Comparison of ENCODE assay signal across 8 cellular contexts in the genomic region with DNA sequence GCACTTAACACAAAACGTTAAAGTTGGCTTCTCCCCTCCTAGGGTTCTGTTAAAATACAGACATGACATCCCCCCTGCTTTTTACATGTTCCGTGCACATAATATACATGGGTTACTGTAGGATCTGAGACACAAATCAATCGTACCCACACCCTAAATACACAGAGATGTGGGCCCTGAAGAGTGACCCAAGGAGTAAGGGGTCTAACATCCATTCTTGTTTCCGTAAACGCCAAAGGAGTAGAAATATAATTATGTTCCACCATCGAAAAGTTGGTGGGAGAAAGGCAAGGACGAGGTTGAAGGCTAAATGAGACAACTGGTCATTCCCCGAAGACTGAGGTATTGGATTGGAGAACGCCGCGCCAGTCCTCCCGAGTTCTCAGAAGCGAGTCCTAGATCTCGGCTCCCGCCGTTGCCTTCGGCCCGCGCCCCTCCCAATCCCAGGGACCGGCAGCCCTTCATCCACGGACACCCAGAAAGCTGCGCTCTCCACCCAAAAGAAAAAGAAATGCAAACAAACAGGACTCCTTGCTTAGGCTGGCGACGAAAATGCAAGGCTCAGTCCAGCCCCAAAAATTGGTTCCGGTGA. TPM values are rescaled to one million over a fixed set of nuclear protein-coding genes. Genes with fewer than 3 reads are reported as not detected.
DNase-seq lines count a peak whose midpoint lies in the region; ATAC-seq and TF ChIP-seq lines count a peak whose summit lies in the region.

No MANE protein-coding gene starts in this region.

- POLR2A ChIA-PET in GM10248 (lab: Yijun Ruan, JAX) (no interaction called here), OCI-LY7 (lab: Charles Lee) (no interaction called here)

- no peaks in the 10 kb centered on the region for H3K9me3 ChIP-seq in heart right ventricle
- no peaks in the 10 kb centered on the region for H3K9me3 ChIP-seq in skeletal muscle satellite cell (replicated peaks; ENCODE audit: low read length)
- no peaks in the 10 kb centered on the region for H3K9me3 ChIP-seq in OCI-LY7 (ENCODE audit: low read length)

- H3K9ac ChIP-seq in skeletal muscle satellite cell (ENCODE audit: low read depth, low read length): peak overlapping the region; percentile 90

- CTCF ChIA-PET in GM10248 (lab: Yijun Ruan, JAX) (no interaction called here), OCI-LY7 (lab: Charles Lee; ENCODE audit: unreplicated experiment) (no interaction called here)

- DNase-seq in GM10248 (ENCODE audit: extremely low spot score): peak; percentile 8
- DNase-seq in heart right ventricle: no peak
- no peak for DNase-seq in HuH-7.5 (ENCODE audit: low spot score)
- no peak for DNase-seq in NCI-H2227 treated with DMSO at 0.1 percent for 48 hours (lab: John Stamatoyannopoulos, UW)
- DNase-seq in NCI-H1092 (lab: John Stamatoyannopoulos, UW): no peak
- DNase-seq in OCI-LY7 (ENCODE audit: low spot score): no peak

- TF ChIP-seq CTCF in GM10248 (IDR thresholded peaks at IDR 0.05; ENCODE audit: control extremely low read depth, extremely low read depth, low read depth, missing control alignments): no peak
- TF ChIP-seq CTCF in WI38 (IDR thresholded peaks at IDR 0.05; ENCODE audit: low read depth, low read length): no peak
- no peak for TF ChIP-seq CTCF in heart right ventricle (IDR thresholded peaks at IDR 0.05)
- TF ChIP-seq CTCF in OCI-LY7 (conservative IDR thresholded peaks at IDR 0.05; ENCODE audit: low read length): no peak

- H3K27me3 ChIP-seq in heart right ventricle: peaks cover 26 to 100% (median 100%) of the 10 kb centered on the region in 7 donors
- peaks cover 8% of the 10 kb centered on the region for H3K27me3 ChIP-seq in skeletal muscle satellite cell (ENCODE audit: control insufficient read depth, insufficient read depth, low read length)

- H2AFZ ChIP-seq in OCI-LY7 (ENCODE audit: low read length): no peak overlapping the region

- no peaks in the 10 kb centered on the region for H3K36me3 ChIP-seq in heart right ventricle
- H3K36me3 ChIP-seq in skeletal muscle satellite cell (ENCODE audit: insufficient read depth, low read length): peaks cover 3% of the 10 kb centered on the region
- no peaks in the 10 kb centered on the region for H3K36me3 ChIP-seq in OCI-LY7 (ENCODE audit: insufficient read depth, low read length)

- H3K4me2 ChIP-seq in skeletal muscle satellite cell (ENCODE audit: low read length): peak overlapping the region; percentile 98
- no peak overlapping the region for H3K4me2 ChIP-seq in OCI-LY7 (ENCODE audit: low read length)

- H3K79me2 ChIP-seq in OCI-LY7 (ENCODE audit: insufficient read depth, low read depth, low read length): no peaks in the 10 kb centered on the region

- H3K27ac ChIP-seq in heart right ventricle (peak overlapping the region in 6 of 10 donors; percentile 6 to 80 (median 52)), OCI-LY7 (ENCODE audit: low read depth, low read length, poor library complexity, severe bottlenecking) (no peak overlapping the region)

- peak in 4 of 8 donors; percentile 17 to 37 (median 28) for ATAC-seq in heart right ventricle

- H4K20me1 ChIP-seq in OCI-LY7 (ENCODE audit: insufficient read depth, low read length): no peaks in the 10 kb centered on the region

- intact Hi-C loops in heart right ventricle (cut with DNase I) (loop anchor here in 1 of 10 donors (1.0 kb wide), 1 partner anchor 15 kb away; no protein-coding TSS in a partner anchor), OCI-LY7 (cut with micrococcal nuclease; ENCODE audit: unreplicated experiment) (no loop called here)

- peaks cover 0 to 55% (median 39%) of the 10 kb centered on the region in 9 donors for H3K4me1 ChIP-seq in heart right ventricle
- peaks cover 14% of the 10 kb centered on the region for H3K4me1 ChIP-seq in skeletal muscle satellite cell (ENCODE audit: control insufficient read depth, insufficient read depth, low read length)
- no peaks in the 10 kb centered on the region for H3K4me1 ChIP-seq in OCI-LY7 (ENCODE audit: insufficient read depth, low read length, poor library complexity, severe bottlenecking)

- BruUV-seq in OCI-LY7 (replicated peaks; lab: Mats Ljungman, UMichigan): no TSS peak

- no peaks in the 10 kb centered on the region for H3K9me2 ChIP-seq in OCI-LY7 (ENCODE audit: insufficient read depth, low read length)

- H3K4me3 ChIP-seq in WI38 (ENCODE audit: low read depth, low read length) (peak overlapping the region; percentile 46), heart right ventricle (peak overlapping the region; percentile 25 to 62 (median 48)), skeletal muscle satellite cell (ENCODE audit: low read length) (peak overlapping the region; percentile 90), OCI-LY7 (ENCODE audit: low read depth, low read length, poor library complexity, severe bottlenecking) (no peak overlapping the region)

- 4 to 6% methylated on average over 25 of the region's 25 CpGs for WGBS in heart right ventricle, 2 donors

RNA-seq across cellular contexts. Expression of a gene that starts 1.2 kb away (rescaled TPM):
- total RNA-seq in heart right ventricle (1 to 10 TPM in 2 of 10 donors, under 1 TPM in 8; 0.18 to 1.1 (median 0.50) TPM), OCI-LY7 (2022) (not detected in 2 replicates)
- polyA plus RNA-seq in heart right ventricle: under 1 TPM; 0.44 to 0.45 TPM
- 17.9 and 22.6 TPM in 2 replicates for total RNA-seq in skeletal muscle satellite cell (2012; rRNA removed)
- 0.22 TPM in 1 of 2 replicates, not detected in the other for total RNA-seq in OCI-LY7 (2014; rRNA removed; shearing (Covaris generic))
